25 cellular contexts compared by ENCODE assay signal in the genomic region with DNA sequence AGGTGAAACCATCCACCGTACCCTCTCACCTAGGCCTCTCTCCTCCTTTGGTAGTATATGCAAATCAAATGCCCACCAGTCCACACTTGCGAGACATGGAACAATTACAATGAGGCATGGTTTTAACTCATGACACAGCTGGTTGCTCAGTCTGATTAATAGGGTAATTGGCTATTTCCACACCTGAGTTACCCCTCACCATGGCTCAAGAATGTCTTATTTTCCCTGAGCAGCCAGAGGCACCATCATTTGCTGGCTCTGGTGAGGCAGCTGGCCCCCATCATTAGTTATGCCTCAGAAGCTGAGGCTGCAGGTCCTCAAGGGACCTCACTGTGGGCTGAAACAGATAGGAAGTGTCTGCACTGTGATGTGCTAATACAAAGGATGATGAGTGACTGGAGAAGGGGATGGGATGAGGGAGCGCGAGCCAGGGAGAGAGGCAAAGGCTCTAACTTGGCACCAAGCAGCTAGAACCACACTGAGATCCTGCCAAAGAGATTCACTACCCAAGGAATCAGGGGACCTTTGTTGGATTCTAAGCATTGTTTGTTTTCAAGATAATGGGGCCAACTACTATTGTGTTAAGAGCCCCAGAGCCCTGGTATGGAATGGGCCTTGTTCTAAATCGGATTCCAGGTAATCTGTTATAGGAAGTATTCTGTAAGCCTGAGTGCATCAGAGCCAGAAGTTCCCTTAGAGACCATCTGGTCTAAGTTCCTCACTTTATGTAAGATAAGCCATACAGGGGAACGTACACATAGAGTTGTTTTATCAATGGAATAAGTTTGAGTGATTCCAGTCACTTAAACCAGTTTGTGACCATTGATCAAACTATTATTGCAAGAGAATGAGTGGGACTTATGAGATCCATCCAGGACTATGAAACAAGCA.
DNase-seq lines count a peak whose midpoint lies in the region; ATAC-seq and TF ChIP-seq lines count a peak whose summit lies in the region.
"Had no signal": no experiment of that assay in that cellular context is flagged by ENCODE, and none has a peak within 500 bp of the region (broad histone marks: within the 10 kb centered on the region; RNA-seq: fewer than 3 reads in every experiment).

No MANE protein-coding gene starts in this region.

- no peak overlapping the region for H3K4me3 ChIP-seq in GM06990 (replicated peaks; ENCODE audit: low read depth, low read length)
- no peak overlapping the region for H3K4me3 ChIP-seq in SU-DHL-6 (ENCODE audit: insufficient read depth, low read length, poor library complexity, severe bottlenecking)
- H3K4me3 ChIP-seq: adrenal gland, esophagus muscularis mucosa, gastrocnemius medialis, Peyer's patch, sigmoid colon, SJSA1, tibial nerve had no signal

- H4K20me1 ChIP-seq in SU-DHL-6 (ENCODE audit: low read depth, low read length), result no peaks in the 10 kb centered on the region

- no peaks in the 10 kb centered on the region for H3K4me1 Mint-ChIP-seq in activated T-cell treated with anti-CD3 and anti-CD28 coated beads, Interleukin-2, amount 50 U/mL, for 72 hours (ENCODE audit: low read depth)
- H3K4me1 Mint-ChIP-seq: stimulated activated naive CD8-positive, alpha-beta T cell treated with anti-CD3 and anti-CD28 coated beads, Interleukin-15, amount 100 ng/mL, for 72 hours had no signal

- no peaks in the 10 kb centered on the region for H3K36me3 Mint-ChIP-seq in activated T-cell treated with anti-CD3 and anti-CD28 coated beads, Interleukin-2, amount 50 U/mL, for 72 hours (ENCODE audit: insufficient read depth in 2 of 2)

- ATAC-seq in GM18511 (IDR thresholded peaks at IDR 0.05; ENCODE audit: unreplicated experiment), result no peak
- no peak for ATAC-seq in activated T-cell treated with anti-CD3 and anti-CD28 coated beads, Interleukin-2, amount 50 U/mL, for 72 hours (replicated peaks in 1 of 2)
- ATAC-seq: gastrocnemius medialis; stimulated activated naive CD8-positive, alpha-beta T cell treated with anti-CD3 and anti-CD28 coated beads, Interleukin-15, amount 100 ng/mL, for 72 hours had no signal

- peak overlapping the region; percentile 21 for H3K4me2 ChIP-seq in SU-DHL-6 (ENCODE audit: low read depth, low read length, poor library complexity, severe bottlenecking)

- DNase-seq in GM06990 (ENCODE audit: extremely low read depth, insufficient read length) (peak; percentile 23), NCI-H2171 (lab: John Stamatoyannopoulos, UW) (peak; percentile 44), left kidney (ENCODE audit: low read depth, low spot score) (peak; percentile 60), NCI-H748 treated with DMSO at 0.1 percent for 48 hours (lab: John Stamatoyannopoulos, UW) (no peak), NCI-H1092 (lab: John Stamatoyannopoulos, UW) (no peak)
- no peak for DNase-seq in activated T-cell treated with anti-CD3 and anti-CD28 coated beads, Interleukin-2, amount 50 U/mL, for 72 hours
- DNase-seq: activated naive CD4-positive, alpha-beta T cell; activated T-cell treated with anti-CD3 and anti-CD28 coated beads, Interleukin-2, amount 50 U/mL, for 24 hours; adrenal gland; gastrocnemius medialis; HFFc6; IMR-90; NCI-H1436; NCI-H774; nephron progenitor cell; sigmoid colon; stimulated activated naive CD8-positive, alpha-beta T cell treated with anti-CD3 and anti-CD28 coated beads, Interleukin-15, amount 100 ng/mL, for 72 hours; T-helper 1 cell had no signal

- H3K9me3 Mint-ChIP-seq in activated T-cell treated with anti-CD3 and anti-CD28 coated beads, Interleukin-2, amount 50 U/mL, for 72 hours, result no peaks in the 10 kb centered on the region
- H3K9me3 Mint-ChIP-seq: activated T-cell treated with anti-CD3 and anti-CD28 coated beads, Interleukin-2, amount 50 U/mL, for 24 hours; HFFc6; nephron progenitor cell; stimulated activated naive CD8-positive, alpha-beta T cell treated with anti-CD3 and anti-CD28 coated beads, Interleukin-15, amount 100 ng/mL, for 72 hours had no signal

- H3K27ac ChIP-seq in SU-DHL-6 (ENCODE audit: low read depth, low read length), result no peak overlapping the region
- H3K27ac ChIP-seq: adrenal gland, esophagus muscularis mucosa, gastrocnemius medialis, parathyroid adenoma, Peyer's patch, sigmoid colon, SJSA1, tibial nerve had no signal

- no peak overlapping the region for H3K27ac Mint-ChIP-seq in activated T-cell treated with anti-CD3 and anti-CD28 coated beads, Interleukin-2, amount 50 U/mL, for 72 hours
- H3K27ac Mint-ChIP-seq: activated T-cell treated with anti-CD3 and anti-CD28 coated beads, Interleukin-2, amount 50 U/mL, for 24 hours; HFFc6; nephron progenitor cell; stimulated activated naive CD8-positive, alpha-beta T cell treated with anti-CD3 and anti-CD28 coated beads, Interleukin-15, amount 100 ng/mL, for 72 hours had no signal

- H3K9ac ChIP-seq in SU-DHL-6 (ENCODE audit: low read length), result no peak overlapping the region
- H3K9ac ChIP-seq: parathyroid adenoma had no signal

- H3K9me3 ChIP-seq in SU-DHL-6 (ENCODE audit: insufficient read depth, low read length), result no peaks in the 10 kb centered on the region
- H3K9me3 ChIP-seq: adrenal gland, esophagus muscularis mucosa, gastrocnemius medialis, Peyer's patch, sigmoid colon, SJSA1, tibial nerve had no signal

- H3K36me3 ChIP-seq in GM06990 (ENCODE audit: control insufficient read depth, insufficient read depth, low read length), result no peaks in the 10 kb centered on the region
- H3K36me3 ChIP-seq in SU-DHL-6 (ENCODE audit: low read length), result no peaks in the 10 kb centered on the region
- H3K36me3 ChIP-seq: gastrocnemius medialis, Peyer's patch, SJSA1 had no signal

- H3K9me2 ChIP-seq in SU-DHL-6 (replicated peaks; ENCODE audit: insufficient read depth, low read length), result no peaks in the 10 kb centered on the region

- no peak overlapping the region for H2AFZ ChIP-seq in SU-DHL-6 (ENCODE audit: low read depth, low read length, severe bottlenecking)
- H2AFZ ChIP-seq: parathyroid adenoma had no signal

- no peaks in the 10 kb centered on the region for H3F3A ChIP-seq in SU-DHL-6 (ENCODE audit: insufficient read depth)

- H3K79me2 ChIP-seq in SU-DHL-6 (ENCODE audit: insufficient read depth, low read length), result no peaks in the 10 kb centered on the region
- H3K79me2 ChIP-seq: parathyroid adenoma had no signal

- H3K27me3 Mint-ChIP-seq in activated T-cell treated with anti-CD3 and anti-CD28 coated beads, Interleukin-2, amount 50 U/mL, for 72 hours (ENCODE audit: low read depth), result peaks cover 53% of the 10 kb centered on the region

- TF ChIP-seq CTCF in GM06990 (IDR thresholded peaks at IDR 0.05; ENCODE audit: insufficient read depth, low read length, poor library complexity, severe bottlenecking) (no peak), SU-DHL-6 (IDR thresholded peaks at IDR 0.05; ENCODE audit: insufficient read depth, low read length, poor library complexity, severe bottlenecking) (no peak)

- H3K27me3 ChIP-seq in GM06990 (replicated peaks; ENCODE audit: control insufficient read depth, insufficient read depth, low read length), result peaks cover 3% of the 10 kb centered on the region
- H3K27me3 ChIP-seq in SU-DHL-6 (ENCODE audit: low read length), result 0 out of 2 replicates have a peak, but pooled peaks cover 3% of the 10 kb centered on the region
- H3K27me3 ChIP-seq: adrenal gland, esophagus muscularis mucosa, gastrocnemius medialis, Peyer's patch, sigmoid colon had no signal

- no peak overlapping the region for H3K4me3 Mint-ChIP-seq in activated T-cell treated with anti-CD3 and anti-CD28 coated beads, Interleukin-2, amount 50 U/mL, for 72 hours
- H3K4me3 Mint-ChIP-seq: activated T-cell treated with anti-CD3 and anti-CD28 coated beads, Interleukin-2, amount 50 U/mL, for 24 hours; HFFc6; nephron progenitor cell; stimulated activated naive CD8-positive, alpha-beta T cell treated with anti-CD3 and anti-CD28 coated beads, Interleukin-15, amount 100 ng/mL, for 72 hours had no signal

Comparison
In these comparisons a context has a peak if more than half of its experiments do, and no peak if none do; other contexts are left out.
1. DNase-seq: peak in GM06990 (single experiment), NCI-H2171 (single experiment) and left kidney (single experiment); none in NCI-H748 treated with DMSO at 0.1 percent for 48 hours (single experiment), activated T-cell treated with anti-CD3 and anti-CD28 coated beads, Interleukin-2, amount 50 U/mL, for 72 hours (0 of 2) and NCI-H1092 (single experiment).